In genomic region chr7:8751557-8752231, GRCh38 we compare ENCODE assay signal across 13 cellular contexts.
DNase-seq lines count a peak whose midpoint lies in the region; ATAC-seq and TF ChIP-seq lines count a peak whose summit lies in the region.
"Had no signal": no experiment of that assay in that cellular context is flagged by ENCODE, and none has a peak within 500 bp of the region (broad histone marks: within the 10 kb centered on the region; RNA-seq: fewer than 3 reads in every experiment).

No MANE protein-coding gene starts in this region.

- peak; percentile 89 for DNase-seq in DMS153 (lab: John Stamatoyannopoulos, UW)
- DNase-seq in HT-29 (ENCODE audit: low spot score), result peak; percentile 2
- peak; percentile 27 for DNase-seq in NCI-H345 treated with DMSO at 0.1 percent for 48 hours (lab: John Stamatoyannopoulos, UW; ENCODE audit: unreplicated experiment)
- DNase-seq in left lung, result no peak
- DNase-seq in KG1 (lab: John Stamatoyannopoulos, UW), result no peak
- no peak for DNase-seq in endodermal cell
- DNase-seq: CD4-positive, CD25-positive, alpha-beta regulatory T cell; EL; NCI-H2227 treated with DMSO at 0.1 percent for 48 hours had no signal

- no peaks in the 10 kb centered on the region for H3K27me3 ChIP-seq in left lung
- no peaks in the 10 kb centered on the region for H3K27me3 ChIP-seq in endodermal cell (ENCODE audit: control insufficient read depth, insufficient read depth, low read length, poor library complexity, severe bottlenecking)

- H3K36me3 Mint-ChIP-seq in endodermal cell (ENCODE audit: low read depth), result no peaks in the 10 kb centered on the region
- H3K36me3 Mint-ChIP-seq: CD4-positive, CD25-positive, alpha-beta regulatory T cell; IgD-negative memory B cell had no signal

- no peak for TF ChIP-seq CTCF in left lung (IDR thresholded peaks at IDR 0.05)
- TF ChIP-seq CTCF in endodermal cell (conservative IDR thresholded peaks at IDR 0.05), result no peak

- no peak overlapping the region for H3K27ac Mint-ChIP-seq in endodermal cell
- H3K27ac Mint-ChIP-seq: IgD-negative memory B cell; T-helper 2 cell treated with Interferon-gamma antibody and Interleukin-4, amounts not matched to agents 5 μg/mL and 100 μg/mL, for 36 hours had no signal

- peak; percentile 33 for ATAC-seq in left lung
- no peak for ATAC-seq in GM21786 (IDR thresholded peaks at IDR 0.05; ENCODE audit: unreplicated experiment)

- 94 to 95% methylated on average over 2 to 4 of the region's 4 CpGs for WGBS in endodermal cell (ENCODE audit: insufficient coverage in 1 of 2, insufficient read length in 1 of 2), 2 experiments

- H3K27ac ChIP-seq in left lung, result no peak overlapping the region
- H3K27ac ChIP-seq in endodermal cell (ENCODE audit: low read depth, low read length), result no peak overlapping the region

- intact Hi-C loops in left lung (cut with DNase I), result no loop called here

- no peaks in the 10 kb centered on the region for H3K9me3 Mint-ChIP-seq in endodermal cell
- H3K9me3 Mint-ChIP-seq: CD4-positive, CD25-positive, alpha-beta regulatory T cell; T-helper 2 cell treated with Interferon-gamma antibody and Interleukin-4, amounts not matched to agents 5 μg/mL and 100 μg/mL, for 36 hours had no signal

- H3K9ac ChIP-seq in endodermal cell (ENCODE audit: extremely low read depth, low read length, poor library complexity, severe bottlenecking), result no peak overlapping the region

- no peaks in the 10 kb centered on the region for H3K27me3 Mint-ChIP-seq in endodermal cell (ENCODE audit: insufficient read depth)
- H3K27me3 Mint-ChIP-seq: IgD-negative memory B cell had no signal

- H3K4me1 Mint-ChIP-seq in endodermal cell, result no peaks in the 10 kb centered on the region
- H3K4me1 Mint-ChIP-seq: CD4-positive, CD25-positive, alpha-beta regulatory T cell; IgD-negative memory B cell had no signal

- H3K4me3 Mint-ChIP-seq in endodermal cell, result no peak overlapping the region
- H3K4me3 Mint-ChIP-seq: CD4-positive, CD25-positive, alpha-beta regulatory T cell; T-helper 2 cell treated with Interferon-gamma antibody and Interleukin-4, amounts not matched to agents 5 μg/mL and 100 μg/mL, for 36 hours had no signal

- no peaks in the 10 kb centered on the region for H3K9me3 ChIP-seq in left lung
- no peaks in the 10 kb centered on the region for H3K9me3 ChIP-seq in endodermal cell (ENCODE audit: control insufficient read depth, low read length)
- H3K9me3 ChIP-seq: HAP-1 had no signal

- H3K4me1 ChIP-seq in left lung (no peaks in the 10 kb centered on the region), endodermal cell (ENCODE audit: control insufficient read depth, insufficient read depth, low read length) (no peaks in the 10 kb centered on the region)

- H3K4me3 ChIP-seq in left lung (no peak overlapping the region), endodermal cell (ENCODE audit: low read length) (no peak overlapping the region)
- H3K4me3 ChIP-seq: HAP-1 had no signal

- no peaks in the 10 kb centered on the region for H3K36me3 ChIP-seq in left lung
- no peaks in the 10 kb centered on the region for H3K36me3 ChIP-seq in endodermal cell (ENCODE audit: control insufficient read depth, insufficient read depth, low read length)
- H3K36me3 ChIP-seq: HAP-1 had no signal

Comparison
In these comparisons a context has a peak if more than half of its experiments do, and no peak if none do; other contexts are left out.
1. DNase-seq: peak in DMS153 (single experiment), HT-29 (single experiment) and NCI-H345 treated with DMSO at 0.1 percent for 48 hours (single experiment); none in left lung (0 of 2), KG1 (single experiment) and endodermal cell (single experiment).